In the genomic region with DNA sequence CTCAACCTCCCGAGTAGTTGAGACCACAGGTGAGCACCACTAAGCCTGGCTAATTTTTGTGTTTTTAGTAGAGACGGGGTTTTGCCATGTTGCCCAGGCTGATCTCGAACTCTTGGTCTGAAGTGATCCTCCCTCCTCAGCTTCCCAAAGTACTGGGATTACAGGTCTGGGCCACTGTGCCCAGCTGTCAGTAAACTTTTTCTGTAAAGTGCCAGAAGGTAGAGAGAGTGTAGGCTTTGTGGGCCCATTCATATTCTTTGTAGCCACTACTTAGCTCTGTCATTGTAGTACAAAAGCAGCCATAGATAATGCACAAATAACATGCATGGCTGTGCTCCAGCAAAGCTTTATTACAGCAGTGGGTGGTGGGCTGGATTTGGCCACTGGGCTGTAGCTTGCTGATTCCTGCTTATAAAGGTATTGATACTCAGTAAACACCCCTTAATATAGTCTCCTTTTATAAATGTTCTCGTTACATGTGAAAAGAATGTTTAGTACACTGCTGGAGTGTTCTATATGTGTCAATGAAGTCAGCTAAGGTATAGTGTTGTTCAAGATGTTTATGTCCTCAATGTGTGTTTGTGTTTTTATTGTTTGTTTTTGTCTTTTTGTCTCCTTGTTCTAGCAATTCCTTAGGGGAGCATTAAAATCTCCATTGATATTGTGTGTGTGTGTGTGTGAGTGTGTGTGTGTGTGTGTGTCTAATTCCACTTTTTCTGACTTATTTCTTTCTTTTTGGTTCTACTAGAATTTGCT, we compare ENCODE assay signal across 1 cellular context.
TF ChIP-seq lines count a peak whose summit lies in the region.

No MANE protein-coding gene starts in this region.

TF ChIP-seq in K562, 482 proteins besides CTCF, POLR2A, EP300 and RAD21 (continued from another document and continues in another):
- peak; percentile 47; the same call in 1 of the 2 replicates for TF ChIP-seq NCOR1 (IDR thresholded peaks at IDR 0.05)
- TF ChIP-seq NELFE (IDR thresholded peaks at IDR 0.05; ENCODE audit: insufficient read depth, insufficient read length), result no peak
- TF ChIP-seq GABPB2 (CRISPR knock-in tag; conservative IDR thresholded peaks at IDR 0.05), result no peak
- TF ChIP-seq SRF (CRISPR knock-in tag; IDR thresholded peaks at IDR 0.05), result no peak
- TF ChIP-seq, protein P1, sequence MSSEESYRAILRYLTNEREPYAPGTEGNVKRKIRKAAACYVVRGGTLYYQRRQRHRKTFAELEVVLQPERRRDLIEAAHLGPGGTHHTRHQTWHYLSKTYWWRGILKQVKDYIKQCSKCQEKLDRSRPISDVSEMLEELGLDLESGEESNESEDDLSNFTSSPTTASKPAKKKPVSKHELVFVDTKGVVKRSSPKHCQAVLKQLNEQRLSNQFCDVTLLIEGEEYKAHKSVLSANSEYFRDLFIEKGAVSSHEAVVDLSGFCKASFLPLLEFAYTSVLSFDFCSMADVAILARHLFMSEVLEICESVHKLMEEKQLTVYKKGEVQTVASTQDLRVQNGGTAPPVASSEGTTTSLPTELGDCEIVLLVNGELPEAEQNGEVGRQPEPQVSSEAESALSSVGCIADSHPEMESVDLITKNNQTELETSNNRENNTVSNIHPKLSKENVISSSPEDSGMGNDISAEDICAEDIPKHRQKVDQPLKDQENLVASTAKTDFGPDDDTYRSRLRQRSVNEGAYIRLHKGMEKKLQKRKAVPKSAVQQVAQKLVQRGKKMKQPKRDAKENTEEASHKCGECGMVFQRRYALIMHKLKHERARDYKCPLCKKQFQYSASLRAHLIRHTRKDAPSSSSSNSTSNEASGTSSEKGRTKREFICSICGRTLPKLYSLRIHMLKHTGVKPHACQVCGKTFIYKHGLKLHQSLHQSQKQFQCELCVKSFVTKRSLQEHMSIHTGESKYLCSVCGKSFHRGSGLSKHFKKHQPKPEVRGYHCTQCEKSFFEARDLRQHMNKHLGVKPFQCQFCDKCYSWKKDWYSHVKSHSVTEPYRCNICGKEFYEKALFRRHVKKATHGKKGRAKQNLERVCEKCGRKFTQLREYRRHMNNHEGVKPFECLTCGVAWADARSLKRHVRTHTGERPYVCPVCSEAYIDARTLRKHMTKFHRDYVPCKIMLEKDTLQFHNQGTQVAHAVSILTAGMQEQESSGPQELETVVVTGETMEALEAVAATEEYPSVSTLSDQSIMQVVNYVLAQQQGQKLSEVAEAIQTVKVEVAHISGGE (CRISPR knock-in tag; IDR thresholded peaks at IDR 0.05), result no peak
- peak; percentile 76; the same call in 1 of the 2 replicates for TF ChIP-seq KLF10 (CRISPR knock-in tag; IDR thresholded peaks at IDR 0.05)
- TF ChIP-seq, protein P2, sequence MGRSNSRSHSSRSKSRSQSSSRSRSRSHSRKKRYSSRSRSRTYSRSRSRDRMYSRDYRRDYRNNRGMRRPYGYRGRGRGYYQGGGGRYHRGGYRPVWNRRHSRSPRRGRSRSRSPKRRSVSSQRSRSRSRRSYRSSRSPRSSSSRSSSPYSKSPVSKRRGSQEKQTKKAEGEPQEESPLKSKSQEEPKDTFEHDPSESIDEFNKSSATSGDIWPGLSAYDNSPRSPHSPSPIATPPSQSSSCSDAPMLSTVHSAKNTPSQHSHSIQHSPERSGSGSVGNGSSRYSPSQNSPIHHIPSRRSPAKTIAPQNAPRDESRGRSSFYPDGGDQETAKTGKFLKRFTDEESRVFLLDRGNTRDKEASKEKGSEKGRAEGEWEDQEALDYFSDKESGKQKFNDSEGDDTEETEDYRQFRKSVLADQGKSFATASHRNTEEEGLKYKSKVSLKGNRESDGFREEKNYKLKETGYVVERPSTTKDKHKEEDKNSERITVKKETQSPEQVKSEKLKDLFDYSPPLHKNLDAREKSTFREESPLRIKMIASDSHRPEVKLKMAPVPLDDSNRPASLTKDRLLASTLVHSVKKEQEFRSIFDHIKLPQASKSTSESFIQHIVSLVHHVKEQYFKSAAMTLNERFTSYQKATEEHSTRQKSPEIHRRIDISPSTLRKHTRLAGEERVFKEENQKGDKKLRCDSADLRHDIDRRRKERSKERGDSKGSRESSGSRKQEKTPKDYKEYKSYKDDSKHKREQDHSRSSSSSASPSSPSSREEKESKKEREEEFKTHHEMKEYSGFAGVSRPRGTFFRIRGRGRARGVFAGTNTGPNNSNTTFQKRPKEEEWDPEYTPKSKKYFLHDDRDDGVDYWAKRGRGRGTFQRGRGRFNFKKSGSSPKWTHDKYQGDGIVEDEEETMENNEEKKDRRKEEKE (IDR thresholded peaks at IDR 0.05; ENCODE audit: borderline replicate concordance in 1 of 2, control insufficient read depth in 1 of 2, low read depth in 2 of 2, low read length in 1 of 2), result peak in 1 of 2 experiments; percentile 84; a peak in 2 of 4 replicates
- TF ChIP-seq ZNF830 (CRISPR knock-in tag; IDR thresholded peaks at IDR 0.05), result peak; percentile 92; the same call in 1 of the 2 replicates
- no peak for TF ChIP-seq GATA2 (CRISPR knock-in tag; IDR thresholded peaks at IDR 0.05)
- TF ChIP-seq MTA1 (IDR thresholded peaks at IDR 0.05; ENCODE audit: borderline replicate concordance), result no peak
- no peak for TF ChIP-seq GTF2E2 (tag; IDR thresholded peaks at IDR 0.05)
- no peak for TF ChIP-seq KAT7 (CRISPR knock-in tag; IDR thresholded peaks at IDR 0.05; ENCODE audit: borderline replicate concordance)
- TF ChIP-seq, protein P3, sequence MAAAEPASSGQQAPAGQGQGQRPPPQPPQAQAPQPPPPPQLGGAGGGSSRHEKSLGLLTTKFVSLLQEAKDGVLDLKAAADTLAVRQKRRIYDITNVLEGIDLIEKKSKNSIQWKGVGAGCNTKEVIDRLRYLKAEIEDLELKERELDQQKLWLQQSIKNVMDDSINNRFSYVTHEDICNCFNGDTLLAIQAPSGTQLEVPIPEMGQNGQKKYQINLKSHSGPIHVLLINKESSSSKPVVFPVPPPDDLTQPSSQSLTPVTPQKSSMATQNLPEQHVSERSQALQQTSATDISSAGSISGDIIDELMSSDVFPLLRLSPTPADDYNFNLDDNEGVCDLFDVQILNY (CRISPR knock-in tag; IDR thresholded peaks at IDR 0.05), result no peak
- no peak for TF ChIP-seq ZNF24 (IDR thresholded peaks at IDR 0.05)
- TF ChIP-seq SETDB1 (IDR thresholded peaks at IDR 0.05; ENCODE audit: low read length), result no peak
- no peak for TF ChIP-seq SMAD3 (CRISPR knock-in tag; conservative IDR thresholded peaks at IDR 0.05)
- TF ChIP-seq GTF2F1 (IDR thresholded peaks at IDR 0.05; ENCODE audit: low read depth, low read length), result no peak
- TF ChIP-seq CHD4 (IDR thresholded peaks at IDR 0.05; ENCODE audit: insufficient read depth, insufficient replicate concordance, low read depth, low read length, poor library complexity, severe bottlenecking), result no peak
- TF ChIP-seq ARNT (IDR thresholded peaks at IDR 0.05), result no peak
- TF ChIP-seq ZNF143 (CRISPR knock-in tag; IDR thresholded peaks at IDR 0.05), result no peak
- no peak for TF ChIP-seq ZNF707 (CRISPR knock-in tag; conservative IDR thresholded peaks at IDR 0.05)
- no peak for TF ChIP-seq SP2 (IDR thresholded peaks at IDR 0.05; ENCODE audit: extremely low read depth, low read depth, low read length, poor library complexity, severe bottlenecking)
- TF ChIP-seq, protein P4, sequence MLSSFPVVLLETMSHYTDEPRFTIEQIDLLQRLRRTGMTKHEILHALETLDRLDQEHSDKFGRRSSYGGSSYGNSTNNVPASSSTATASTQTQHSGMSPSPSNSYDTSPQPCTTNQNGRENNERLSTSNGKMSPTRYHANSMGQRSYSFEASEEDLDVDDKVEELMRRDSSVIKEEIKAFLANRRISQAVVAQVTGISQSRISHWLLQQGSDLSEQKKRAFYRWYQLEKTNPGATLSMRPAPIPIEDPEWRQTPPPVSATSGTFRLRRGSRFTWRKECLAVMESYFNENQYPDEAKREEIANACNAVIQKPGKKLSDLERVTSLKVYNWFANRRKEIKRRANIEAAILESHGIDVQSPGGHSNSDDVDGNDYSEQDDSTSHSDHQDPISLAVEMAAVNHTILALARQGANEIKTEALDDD (IDR thresholded peaks at IDR 0.05), result no peak
- TF ChIP-seq, protein P5, sequence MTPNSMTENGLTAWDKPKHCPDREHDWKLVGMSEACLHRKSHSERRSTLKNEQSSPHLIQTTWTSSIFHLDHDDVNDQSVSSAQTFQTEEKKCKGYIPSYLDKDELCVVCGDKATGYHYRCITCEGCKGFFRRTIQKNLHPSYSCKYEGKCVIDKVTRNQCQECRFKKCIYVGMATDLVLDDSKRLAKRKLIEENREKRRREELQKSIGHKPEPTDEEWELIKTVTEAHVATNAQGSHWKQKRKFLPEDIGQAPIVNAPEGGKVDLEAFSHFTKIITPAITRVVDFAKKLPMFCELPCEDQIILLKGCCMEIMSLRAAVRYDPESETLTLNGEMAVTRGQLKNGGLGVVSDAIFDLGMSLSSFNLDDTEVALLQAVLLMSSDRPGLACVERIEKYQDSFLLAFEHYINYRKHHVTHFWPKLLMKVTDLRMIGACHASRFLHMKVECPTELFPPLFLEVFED (CRISPR knock-in tag; conservative IDR thresholded peaks at IDR 0.05), result peak; percentile 99
- TF ChIP-seq, protein P6, sequence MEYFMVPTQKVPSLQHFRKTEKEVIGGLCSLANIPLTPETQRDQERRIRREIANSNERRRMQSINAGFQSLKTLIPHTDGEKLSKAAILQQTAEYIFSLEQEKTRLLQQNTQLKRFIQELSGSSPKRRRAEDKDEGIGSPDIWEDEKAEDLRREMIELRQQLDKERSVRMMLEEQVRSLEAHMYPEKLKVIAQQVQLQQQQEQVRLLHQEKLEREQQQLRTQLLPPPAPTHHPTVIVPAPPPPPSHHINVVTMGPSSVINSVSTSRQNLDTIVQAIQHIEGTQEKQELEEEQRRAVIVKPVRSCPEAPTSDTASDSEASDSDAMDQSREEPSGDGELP (CRISPR knock-in tag; IDR thresholded peaks at IDR 0.05; ENCODE audit: borderline replicate concordance), result no peak
- TF ChIP-seq, protein P7, sequence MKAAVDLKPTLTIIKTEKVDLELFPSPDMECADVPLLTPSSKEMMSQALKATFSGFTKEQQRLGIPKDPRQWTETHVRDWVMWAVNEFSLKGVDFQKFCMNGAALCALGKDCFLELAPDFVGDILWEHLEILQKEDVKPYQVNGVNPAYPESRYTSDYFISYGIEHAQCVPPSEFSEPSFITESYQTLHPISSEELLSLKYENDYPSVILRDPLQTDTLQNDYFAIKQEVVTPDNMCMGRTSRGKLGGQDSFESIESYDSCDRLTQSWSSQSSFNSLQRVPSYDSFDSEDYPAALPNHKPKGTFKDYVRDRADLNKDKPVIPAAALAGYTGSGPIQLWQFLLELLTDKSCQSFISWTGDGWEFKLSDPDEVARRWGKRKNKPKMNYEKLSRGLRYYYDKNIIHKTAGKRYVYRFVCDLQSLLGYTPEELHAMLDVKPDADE (conservative IDR thresholded peaks at IDR 0.05; ENCODE audit: control insufficient read depth, low read depth, low read length), result no peak
- TF ChIP-seq ZNF324 (CRISPR knock-in tag; IDR thresholded peaks at IDR 0.05), result no peak
- no peak for TF ChIP-seq PCBP2 (IDR thresholded peaks at IDR 0.05; ENCODE audit: low read depth, low read length, poor library complexity, severe bottlenecking)
- no peak for TF ChIP-seq ZNF408 (CRISPR knock-in tag; IDR thresholded peaks at IDR 0.05; ENCODE audit: low read depth)
- no peak for TF ChIP-seq ZNF445 (CRISPR knock-in tag; IDR thresholded peaks at IDR 0.05; ENCODE audit: low read depth)
- TF ChIP-seq PTBP1 (IDR thresholded peaks at IDR 0.05; ENCODE audit: low read depth, low read length), result 0 out of 2 replicates have a peak, but pooled peaks have one; percentile 67
- no peak for TF ChIP-seq ZNF197 (CRISPR knock-in tag; IDR thresholded peaks at IDR 0.05; ENCODE audit: low read depth)
- TF ChIP-seq, protein P8, sequence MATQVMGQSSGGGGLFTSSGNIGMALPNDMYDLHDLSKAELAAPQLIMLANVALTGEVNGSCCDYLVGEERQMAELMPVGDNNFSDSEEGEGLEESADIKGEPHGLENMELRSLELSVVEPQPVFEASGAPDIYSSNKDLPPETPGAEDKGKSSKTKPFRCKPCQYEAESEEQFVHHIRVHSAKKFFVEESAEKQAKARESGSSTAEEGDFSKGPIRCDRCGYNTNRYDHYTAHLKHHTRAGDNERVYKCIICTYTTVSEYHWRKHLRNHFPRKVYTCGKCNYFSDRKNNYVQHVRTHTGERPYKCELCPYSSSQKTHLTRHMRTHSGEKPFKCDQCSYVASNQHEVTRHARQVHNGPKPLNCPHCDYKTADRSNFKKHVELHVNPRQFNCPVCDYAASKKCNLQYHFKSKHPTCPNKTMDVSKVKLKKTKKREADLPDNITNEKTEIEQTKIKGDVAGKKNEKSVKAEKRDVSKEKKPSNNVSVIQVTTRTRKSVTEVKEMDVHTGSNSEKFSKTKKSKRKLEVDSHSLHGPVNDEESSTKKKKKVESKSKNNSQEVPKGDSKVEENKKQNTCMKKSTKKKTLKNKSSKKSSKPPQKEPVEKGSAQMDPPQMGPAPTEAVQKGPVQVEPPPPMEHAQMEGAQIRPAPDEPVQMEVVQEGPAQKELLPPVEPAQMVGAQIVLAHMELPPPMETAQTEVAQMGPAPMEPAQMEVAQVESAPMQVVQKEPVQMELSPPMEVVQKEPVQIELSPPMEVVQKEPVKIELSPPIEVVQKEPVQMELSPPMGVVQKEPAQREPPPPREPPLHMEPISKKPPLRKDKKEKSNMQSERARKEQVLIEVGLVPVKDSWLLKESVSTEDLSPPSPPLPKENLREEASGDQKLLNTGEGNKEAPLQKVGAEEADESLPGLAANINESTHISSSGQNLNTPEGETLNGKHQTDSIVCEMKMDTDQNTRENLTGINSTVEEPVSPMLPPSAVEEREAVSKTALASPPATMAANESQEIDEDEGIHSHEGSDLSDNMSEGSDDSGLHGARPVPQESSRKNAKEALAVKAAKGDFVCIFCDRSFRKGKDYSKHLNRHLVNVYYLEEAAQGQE (CRISPR knock-in tag; IDR thresholded peaks at IDR 0.05; ENCODE audit: low read depth), result peak; percentile 70
- TF ChIP-seq ZFX (CRISPR knock-in tag; IDR thresholded peaks at IDR 0.05), result no peak
- no peak for TF ChIP-seq CBFA2T2 (conservative IDR thresholded peaks at IDR 0.05)
- TF ChIP-seq RBM15 (IDR thresholded peaks at IDR 0.05; ENCODE audit: insufficient read depth, low read length), result no peak
- TF ChIP-seq, protein P9, sequence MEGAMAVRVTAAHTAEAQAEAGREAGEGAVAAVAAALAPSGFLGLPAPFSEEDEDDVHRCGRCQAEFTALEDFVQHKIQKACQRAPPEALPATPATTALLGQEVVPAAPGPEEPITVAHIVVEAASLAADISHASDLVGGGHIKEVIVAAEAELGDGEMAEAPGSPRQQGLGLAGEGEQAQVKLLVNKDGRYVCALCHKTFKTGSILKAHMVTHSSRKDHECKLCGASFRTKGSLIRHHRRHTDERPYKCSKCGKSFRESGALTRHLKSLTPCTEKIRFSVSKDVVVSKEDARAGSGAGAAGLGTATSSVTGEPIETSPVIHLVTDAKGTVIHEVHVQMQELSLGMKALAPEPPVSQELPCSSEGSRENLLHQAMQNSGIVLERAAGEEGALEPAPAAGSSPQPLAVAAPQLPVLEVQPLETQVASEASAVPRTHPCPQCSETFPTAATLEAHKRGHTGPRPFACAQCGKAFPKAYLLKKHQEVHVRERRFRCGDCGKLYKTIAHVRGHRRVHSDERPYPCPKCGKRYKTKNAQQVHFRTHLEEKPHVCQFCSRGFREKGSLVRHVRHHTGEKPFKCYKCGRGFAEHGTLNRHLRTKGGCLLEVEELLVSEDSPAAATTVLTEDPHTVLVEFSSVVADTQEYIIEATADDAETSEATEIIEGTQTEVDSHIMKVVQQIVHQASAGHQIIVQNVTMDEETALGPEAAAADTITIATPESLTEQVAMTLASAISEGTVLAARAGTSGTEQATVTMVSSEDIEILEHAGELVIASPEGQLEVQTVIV (CRISPR knock-in tag; IDR thresholded peaks at IDR 0.05; ENCODE audit: borderline replicate concordance), result 0 out of 2 replicates have a peak, but pooled peaks have one; percentile 30
- TF ChIP-seq NFE2 (IDR thresholded peaks at IDR 0.05; ENCODE audit: low read depth), result no peak
- TF ChIP-seq E2F3 (CRISPR knock-in tag; IDR thresholded peaks at IDR 0.05), result no peak
